ENCODE assay signal across 18 cellular contexts in the genomic region with DNA sequence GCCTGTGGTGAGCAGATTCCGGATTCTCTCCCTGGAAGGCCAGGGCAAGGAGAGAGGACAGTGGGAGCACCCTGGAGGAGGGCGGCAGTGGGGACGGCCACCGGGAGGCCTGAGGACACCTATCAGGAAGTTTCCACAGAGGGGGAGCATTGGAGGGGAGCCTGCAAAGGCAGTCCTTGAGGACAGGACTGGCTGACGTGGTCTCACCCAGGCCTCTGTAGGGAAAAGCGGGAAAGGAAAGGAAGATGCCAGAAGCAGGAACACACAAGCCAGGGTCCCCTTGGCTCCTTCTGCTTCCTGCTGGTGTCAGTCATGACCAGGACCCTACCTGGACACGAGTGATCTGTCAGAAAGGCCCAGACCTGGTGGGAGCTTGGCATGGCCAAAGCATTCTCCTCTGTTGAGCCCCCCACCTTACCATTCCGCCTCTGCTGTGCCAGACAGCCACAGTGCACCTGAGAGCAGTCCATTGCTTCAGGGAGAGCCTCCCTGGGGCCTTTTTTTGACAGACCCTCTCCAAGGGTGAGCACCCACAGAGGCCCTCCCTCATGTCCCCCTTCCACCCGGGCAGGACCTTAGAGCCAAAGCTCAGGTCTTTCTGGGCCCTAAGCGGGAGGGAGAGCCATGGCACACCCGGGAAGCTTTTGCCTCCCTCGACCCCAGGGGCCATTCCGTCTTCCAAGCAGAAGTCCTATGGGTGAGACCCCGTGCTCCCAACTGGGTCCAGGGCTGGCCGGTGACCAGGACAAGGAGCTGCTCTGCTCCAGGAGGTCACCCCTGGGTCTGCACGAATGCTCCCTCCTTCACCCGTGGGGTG.
"Had no signal": no experiment of that assay in that cellular context is flagged by ENCODE, and none has a peak within 500 bp of the region (broad histone marks: within the 10 kb centered on the region; RNA-seq: fewer than 3 reads in every experiment).

No MANE protein-coding gene starts in this region.

- DNase-seq: activated CD4-positive, alpha-beta T cell treated with anti-CD3 and anti-CD28 coated beads, Interleukin-2, amount 10 ng/mL, durations not matched to agents 24 days and 14 days; activated CD8-positive, alpha-beta T cell treated with anti-CD3 and anti-CD28 coated beads for 36 hours; activated gamma-delta T cell treated with Interleukin-2 at 50 U/mL for 16 hours; activated T-cell treated with anti-CD3 and anti-CD28 coated beads, Interleukin-2, amount 50 U/mL, for 72 hours; dermis blood vessel endothelial cell; foreskin melanocyte; hypothalamus; kidney; left ventricle myocardium superior; mesenchymal stem cell; naive thymus-derived CD8-positive, alpha-beta T cell; stimulated activated CD4-positive, alpha-beta T cell treated with anti-CD3 and anti-CD28 coated beads, Interleukin-12 subunit alpha, Interleukin-12 subunit beta, amount 100 ng/mL, for 4 hours; stimulated activated CD4-positive, alpha-beta T cell treated with anti-CD3 and anti-CD28 coated beads, Interleukin-1b, Interleukin-23, amount 100 ng/mL, for 48 hours; stimulated activated naive CD8-positive, alpha-beta T cell treated with anti-CD3 and anti-CD28 coated beads, Interleukin-15, Interleukin-2, amounts not matched to agents 100 U/mL and 50 U/mL, for 24 hours; transverse colon had no signal

- H3K9me3 ChIP-seq: transverse colon had no signal

- H3K4me3 ChIP-seq: transverse colon had no signal

- H2AFZ ChIP-seq: parathyroid adenoma had no signal

- H3K36me3 ChIP-seq: transverse colon had no signal

- H3K79me2 ChIP-seq: parathyroid adenoma had no signal

- H3K4me3 Mint-ChIP-seq: activated CD4-positive, alpha-beta T cell treated with anti-CD3 and anti-CD28 coated beads, Interleukin-2, amount 10 ng/mL, durations not matched to agents 24 days and 14 days; activated CD8-positive, alpha-beta T cell treated with anti-CD3 and anti-CD28 coated beads for 36 hours; activated naive CD8-positive, alpha-beta T cell; activated T-cell treated with anti-CD3 and anti-CD28 coated beads, Interleukin-2, amount 50 U/mL, for 72 hours; naive thymus-derived CD8-positive, alpha-beta T cell; T-helper 1 cell treated with Interleukin-12 subunit alpha and Interleukin-12 subunit beta and Interleukin-4 antibody, amounts not matched to agents 30 μg/mL and 1 μg/mL, for 36 hours had no signal

- H3K4me1 ChIP-seq: parathyroid adenoma had no signal

- H3K27ac Mint-ChIP-seq: activated CD4-positive, alpha-beta T cell treated with anti-CD3 and anti-CD28 coated beads, Interleukin-2, amount 10 ng/mL, durations not matched to agents 24 days and 14 days; activated CD8-positive, alpha-beta T cell treated with anti-CD3 and anti-CD28 coated beads for 36 hours; activated naive CD8-positive, alpha-beta T cell; activated T-cell treated with anti-CD3 and anti-CD28 coated beads, Interleukin-2, amount 50 U/mL, for 72 hours; naive thymus-derived CD8-positive, alpha-beta T cell; T-helper 1 cell treated with Interleukin-12 subunit alpha and Interleukin-12 subunit beta and Interleukin-4 antibody, amounts not matched to agents 30 μg/mL and 1 μg/mL, for 36 hours had no signal

- H3K27me3 ChIP-seq: transverse colon had no signal

- H3K4me1 Mint-ChIP-seq: activated CD4-positive, alpha-beta T cell treated with anti-CD3 and anti-CD28 coated beads, Interleukin-2, amount 10 ng/mL, durations not matched to agents 24 days and 14 days; naive thymus-derived CD8-positive, alpha-beta T cell had no signal

- H3K9me3 Mint-ChIP-seq: activated CD4-positive, alpha-beta T cell treated with anti-CD3 and anti-CD28 coated beads, Interleukin-2, amount 10 ng/mL, durations not matched to agents 24 days and 14 days; activated CD8-positive, alpha-beta T cell treated with anti-CD3 and anti-CD28 coated beads for 36 hours; activated T-cell treated with anti-CD3 and anti-CD28 coated beads, Interleukin-2, amount 50 U/mL, for 72 hours; naive thymus-derived CD8-positive, alpha-beta T cell; T-helper 1 cell treated with Interleukin-12 subunit alpha and Interleukin-12 subunit beta and Interleukin-4 antibody, amounts not matched to agents 30 μg/mL and 1 μg/mL, for 36 hours had no signal

- H3K27ac ChIP-seq: parathyroid adenoma, transverse colon had no signal

- H3K9ac ChIP-seq: parathyroid adenoma had no signal

- H3K36me3 Mint-ChIP-seq: activated naive CD8-positive, alpha-beta T cell; naive thymus-derived CD8-positive, alpha-beta T cell had no signal
